In genomic region chr6:148746363-148747144, GRCh38 we compare ENCODE assay signal across 8 cellular contexts. TPM values are rescaled to one million over a fixed set of nuclear protein-coding genes. Genes with fewer than 3 reads are reported as not detected.
A peak's percentile ranks its signal among the peaks of the same experiment; 100 is the strongest.
DNase-seq lines count a peak whose midpoint lies in the region; ATAC-seq, FAIRE-seq and TF ChIP-seq lines count a peak whose summit lies in the region.

UST (plus strand) TSS chr6:148747030; CDS start chr6:148747431, 401 bp downstream.

- in situ Hi-C loops in G401 (cut with HindIII; ENCODE audit: low sequenced_read_pairs), result no loop called here

- H2BK120ac ChIP-seq in H1 (replicated peaks; ENCODE audit: low read depth, low read length), result peak within 1 kb of the TSS; percentile 67

- H3K9ac ChIP-seq in H1 (replicated peaks in 1 of 4; ENCODE audit: extremely low read depth in 1 of 4, low read depth in 3 of 4, low read length in 3 of 4), result peak within 1 kb of the TSS; percentile 61 to 86 (median 64); a peak in 6 of 7 replicates

- peak within 1 kb of the TSS; percentile 64 for H3K4ac ChIP-seq in H1 (replicated peaks; ENCODE audit: insufficient read length, low read depth, low read length)

- 0 out of 2 replicates have a peak within 1 kb of the TSS, but pooled peaks have one; percentile 73 for H2BK15ac ChIP-seq in H1 (ENCODE audit: low read length)

- H3K9me3 Mint-ChIP-seq in activated CD4-positive, alpha-beta memory T cell treated with anti-CD3 and anti-CD28 coated beads for 36 hours, result no peaks in the 10 kb centered on the region

- no peak within 1 kb of the TSS for H2AK5ac ChIP-seq in H1 (ENCODE audit: low read depth, low read length)

- H4K5ac ChIP-seq in H1 (ENCODE audit: insufficient read length, low read depth, low read length), result peak within 1 kb of the TSS; percentile 45

- H3K18ac ChIP-seq in H1 (ENCODE audit: extremely low read depth, low read length), result peak within 1 kb of the TSS; percentile 65; the same call in 1 of the 2 replicates

- no peaks in the 10 kb centered on the region for H3K9me3 ChIP-seq in H1 (ENCODE audit: insufficient read depth in 2 of 2, low read depth in 1 of 2, low read length in 1 of 2)

- peak within 1 kb of the TSS; percentile 87 to 97 (median 90) for H3K4me3 ChIP-seq in H1 (ENCODE audit: extremely low read depth in 1 of 4, insufficient read depth in 2 of 4, low read depth in 3 of 4, low read length in 4 of 4)

- intact Hi-C loops in activated CD4-positive, alpha-beta memory T cell treated with anti-CD3 and anti-CD28 coated beads for 36 hours (cut with micrococcal nuclease), result loop anchor here (1.0 to 5.0 kb wide), 7 partner anchors 12 to 686 kb away; no protein-coding TSS in a partner anchor

- H3K27ac ChIP-seq in H1 (ENCODE audit: low read depth, low read length), result peak within 1 kb of the TSS; percentile 73; the same call in 1 of the 2 replicates

- ATAC-seq in HG02642 (IDR thresholded peaks at IDR 0.05; ENCODE audit: poor library complexity, unreplicated experiment) (peak; percentile 54), HG03039 (IDR thresholded peaks at IDR 0.05; ENCODE audit: unreplicated experiment) (no peak)

- TF ChIP-seq RAD21 in H1 (IDR thresholded peaks at IDR 0.05 in 1 of 2, conservative IDR thresholded peaks at IDR 0.05 in 1 of 2; ENCODE audit: low read depth in 2 of 2, low read length in 2 of 2), result peak; percentile 66 to 68

- peak within 1 kb of the TSS; percentile 60 for H2AFZ ChIP-seq in H1 (ENCODE audit: low read length)

- H3K79me2 ChIP-seq in H1 (ENCODE audit: control insufficient read depth in 1 of 2, insufficient read depth in 2 of 2, low read length in 2 of 2), result peaks cover 25 to 39% of the 10 kb centered on the region in 2 experiments

- DNase-seq in G401 (ENCODE audit: low spot score) (peak; percentile 76), NCI-H345 treated with DMSO at 0.1 percent for 48 hours (lab: John Stamatoyannopoulos, UW; ENCODE audit: unreplicated experiment) (peak; percentile 45), H1 (ENCODE audit: low read depth in 1 of 2, low spot score in 2 of 2) (peak; percentile 82 to 85), medulla oblongata (ENCODE audit: extremely low spot score) (peak; percentile 88)
- peak; percentile 79 for DNase-seq in activated CD4-positive, alpha-beta memory T cell treated with anti-CD3 and anti-CD28 coated beads for 36 hours
- peak; percentile 18 to 44 for DNase-seq in stimulated activated CD8-positive, alpha-beta memory T cell treated with anti-CD3 and anti-CD28 coated beads, Interleukin-2, amount 100 ng/mL, for 48 hours (ENCODE audit: low read depth in 2 of 2)

- peak within 1 kb of the TSS; percentile 78 for H3K27ac Mint-ChIP-seq in activated CD4-positive, alpha-beta memory T cell treated with anti-CD3 and anti-CD28 coated beads for 36 hours

- H3K27me3 Mint-ChIP-seq in activated CD4-positive, alpha-beta memory T cell treated with anti-CD3 and anti-CD28 coated beads for 36 hours, result peaks cover 8% of the 10 kb centered on the region

- H3K14ac ChIP-seq in H1 (ENCODE audit: insufficient read length), result peak within 1 kb of the TSS; percentile 52

- peaks cover 2% of the 10 kb centered on the region for H3K36me3 Mint-ChIP-seq in activated CD4-positive, alpha-beta memory T cell treated with anti-CD3 and anti-CD28 coated beads for 36 hours

- H4K91ac ChIP-seq in H1 (replicated peaks; ENCODE audit: insufficient read length, low read length), result peak within 1 kb of the TSS; percentile 62

- WGBS in H1 (ENCODE audit: extremely low coverage in 1 of 2, insufficient coverage in 1 of 2, insufficient read length in 1 of 2, insufficient replicate concordance in 2 of 2, low coverage in 1 of 2, low lambda C conversion rate in 2 of 2, missing lambda C conversion rate in 1 of 2), 2 experiments, result 1% methylated on average over 46 of the region's 50 CpGs; no CpG with 5 or more reads in 1 of the 2 experiments

- peak within 1 kb of the TSS; percentile 60 for H3K56ac ChIP-seq in H1 (replicated peaks; ENCODE audit: insufficient read length, low read depth, low read length)

- peaks cover 11 to 14% of the 10 kb centered on the region in 2 experiments for H4K20me1 ChIP-seq in H1 (replicated peaks in 1 of 2; ENCODE audit: control insufficient read depth in 1 of 2, insufficient read depth in 2 of 2, low read length in 2 of 2)

- peak; percentile 66 for FAIRE-seq in H1 (lab: Jason Lieb, UNC)

- H3K4me1 ChIP-seq in H1 (replicated peaks in 1 of 4; ENCODE audit: control insufficient read depth in 3 of 4, insufficient read depth in 4 of 4, low read length in 3 of 4), result peaks cover 7 to 18% (median 11%) of the 10 kb centered on the region in 4 experiments

- no peaks in the 10 kb centered on the region; a peak in 1 of 8 replicates for H3K36me3 ChIP-seq in H1 (ENCODE audit: control insufficient read depth in 2 of 4, insufficient read depth in 4 of 4, low read length in 3 of 4)

- H3K27me3 ChIP-seq in H1 (replicated peaks in 1 of 4; ENCODE audit: control insufficient read depth in 3 of 4, extremely low read depth in 1 of 4, insufficient read depth in 3 of 4, low read length in 3 of 4), result no peaks in the 10 kb centered on the region

- no peak within 1 kb of the TSS for H3K23ac ChIP-seq in H1 (ENCODE audit: insufficient read length)

- peak within 1 kb of the TSS; percentile 9; the same call in 1 of the 2 replicates for H2BK20ac ChIP-seq in H1 (ENCODE audit: low read length)

- peaks cover 13% of the 10 kb centered on the region for H3K79me1 ChIP-seq in H1 (ENCODE audit: low read depth, low read length)

- POLR2A ChIA-PET in activated CD4-positive, alpha-beta memory T cell treated with anti-CD3 and anti-CD28 coated beads for 36 hours (lab: Charles Lee), result interaction anchor here (0.6 kb wide), 1 partner anchor 1853 kb away, joined by 3 read pairs; the partner anchor contains the start of gene PLEKHG1
- POLR2A ChIA-PET in H1 (lab: Charles Lee; ENCODE audit: partially characterized antibody), result interaction anchor here (1.0 to 3.4 kb wide), 2 partner anchors 12 to 135 kb away, joined by 3 to 16 read pairs; no protein-coding TSS in a partner anchor

- H3K4me2 ChIP-seq in H1 (ENCODE audit: insufficient read depth in 1 of 2, low read depth in 2 of 2, low read length in 2 of 2), result peak within 1 kb of the TSS; percentile 99

- peaks cover 28% of the 10 kb centered on the region for H3K4me1 Mint-ChIP-seq in activated CD4-positive, alpha-beta memory T cell treated with anti-CD3 and anti-CD28 coated beads for 36 hours (ENCODE audit: low read depth)

- H3K23me2 ChIP-seq in H1 (ENCODE audit: low read depth, low read length), result peaks cover 11% of the 10 kb centered on the region

- H2BK5ac ChIP-seq in H1 (ENCODE audit: low read depth, low read length), result peak within 1 kb of the TSS; percentile 82; the same call in 1 of the 2 replicates

- 0 out of 2 replicates have a peak within 1 kb of the TSS, but pooled peaks have one; percentile 69 for H2BK12ac ChIP-seq in H1 (ENCODE audit: low read depth, low read length)

- peak within 1 kb of the TSS; percentile 46 for H4K8ac ChIP-seq in H1 (ENCODE audit: extremely low read depth, insufficient read depth, low read length)

- TF ChIP-seq CTCF in H1 (IDR thresholded peaks at IDR 0.05; ENCODE audit: control extremely low read depth in 1 of 3, insufficient read depth in 1 of 3, low read depth in 1 of 3, low read length in 3 of 3), result peak; percentile 11 to 41 (median 27)

- CTCF ChIA-PET in activated CD4-positive, alpha-beta memory T cell treated with anti-CD3 and anti-CD28 coated beads for 36 hours (lab: Charles Lee), result interaction anchor here (0.6 to 2.1 kb wide), 6 partner anchors 11 to 295 kb away, joined by 3 to 13 read pairs (median 4); no protein-coding TSS in a partner anchor
- CTCF ChIA-PET in H1 (lab: Charles Lee; ENCODE audit: partially characterized antibody), result interaction anchor here (0.9 to 1.6 kb wide), 2 partner anchors 31 to 35 kb away, joined by 3 read pairs; no protein-coding TSS in a partner anchor

- no peak for TF ChIP-seq POLR2A in H1 (IDR thresholded peaks at IDR 0.05; ENCODE audit: control extremely low read depth in 1 of 2, low read depth in 2 of 2, low read length in 2 of 2)

- H3K4me3 Mint-ChIP-seq in activated CD4-positive, alpha-beta memory T cell treated with anti-CD3 and anti-CD28 coated beads for 36 hours, result peak within 1 kb of the TSS; percentile 88

- no peak for TF ChIP-seq EP300 in H1 (IDR thresholded peaks at IDR 0.05; ENCODE audit: borderline replicate concordance in 1 of 2, low read depth in 2 of 2, low read length in 2 of 2)

TF ChIP-seq in H1, 55 proteins besides CTCF, POLR2A, EP300 and RAD21 (continues in another document):
- TF ChIP-seq POLR2AphosphoS5 (IDR thresholded peaks at IDR 0.05; ENCODE audit: low read depth, low read length) (no peak), SAP30 (IDR thresholded peaks at IDR 0.05; ENCODE audit: insufficient read depth, insufficient replicate concordance, low read length) (peak; percentile 27), SP4 (IDR thresholded peaks at IDR 0.05; ENCODE audit: low read length) (peak; percentile 60; the same call in 1 of the 2 replicates), ZNF274 (IDR thresholded peaks at IDR 0.05; ENCODE audit: borderline replicate concordance, extremely low read depth, low read length) (no peak), SIX5 (IDR thresholded peaks at IDR 0.05; ENCODE audit: low read depth, low read length) (peak; percentile 31; the same call in 1 of the 2 replicates), BACH1 (IDR thresholded peaks at IDR 0.05; ENCODE audit: low read length) (0 out of 2 replicates have a peak, but pooled peaks have one; percentile 9), TAF1 (IDR thresholded peaks at IDR 0.05; ENCODE audit: low read depth, low read length) (peak; percentile 35; the same call in 1 of the 2 replicates), RBBP5 (IDR thresholded peaks at IDR 0.05; ENCODE audit: borderline replicate concordance, low read depth, low read length) (peak; percentile 91), ASH2L (IDR thresholded peaks at IDR 0.05; ENCODE audit: low read length) (peak; percentile 90), RFX5 (IDR thresholded peaks at IDR 0.05; ENCODE audit: borderline replicate concordance, low read depth, low read length) (no peak), PHF8 (conservative IDR thresholded peaks at IDR 0.05; ENCODE audit: low read depth, low read length) (0 out of 2 replicates have a peak, but pooled peaks have one; percentile 25), SUZ12 (IDR thresholded peaks at IDR 0.05; ENCODE audit: low read length) (peak; percentile 42; the same call in 1 of the 2 replicates)

RNA-seq across cellular contexts. Expression of gene UST, which starts in this region (rescaled TPM):
- total RNA-seq in G401 (2014; rRNA removed; shearing (Covaris generic)), result not detected in 2 replicates
- 1 to 10 TPM; 3.7 to 4.9 TPM for total RNA-seq in activated CD4-positive, alpha-beta memory T cell treated with anti-CD3 and anti-CD28 coated beads for 36 hours
- 31.9 and 34.5 TPM in 2 replicates for total RNA-seq in H1 (2021; fragmentation: NEBNext Ultra II Directional; extraction: Animal tissue kit (Norgen Biotek cat#: 25700))
- polyA plus RNA-seq in H1 (2011; rRNA removed), result 9.5 and 13.5 TPM in 2 replicates
- polyA plus RNA-seq in H1 (2011; cell fraction: cytosol; rRNA removed), result 14.5 TPM
- 11.0 TPM for polyA plus RNA-seq in H1 (2011; cell fraction: nucleus; rRNA removed)
- 19.6 to 25.7 TPM (median 21.6 TPM) in 4 replicates for polyA plus RNA-seq in H1 (2012, experiment 1 of 2)
- 14.0 TPM for polyA plus RNA-seq in H1 (2012, experiment 2 of 2)
- polyA plus RNA-seq in H1 (2013, experiment 1 of 2), result 36.2 TPM
- polyA plus RNA-seq in H1 (2013, experiment 2 of 2), result 38.7 TPM
- 16.8 and 20.8 TPM in 2 replicates for polyA minus RNA-seq in H1 (2011; rRNA and poly(A)+ RNA removed)
- 17.0 TPM for polyA minus RNA-seq in H1 (2011; cell fraction: cytosol; rRNA and poly(A)+ RNA removed)
- polyA minus RNA-seq in H1 (2011; cell fraction: nucleus; rRNA and poly(A)+ RNA removed), result 28.7 TPM

Comparison
In these comparisons a context has a peak if more than half of its experiments do, and no peak if none do; other contexts are left out.
1. Peak in DNase-seq in G401; RNA of the gene not detected or under 1 TPM.
2. DNase-seq: peak in every context shown above with its lines; median percentile 88 in medulla oblongata; 84 in H1; 79 in activated CD4-positive, alpha-beta memory T cell treated with anti-CD3 and anti-CD28 coated beads for 36 hours; 76 in G401; 45 in NCI-H345 treated with DMSO at 0.1 percent for 48 hours; 31 in stimulated activated CD8-positive, alpha-beta memory T cell treated with anti-CD3 and anti-CD28 coated beads, Interleukin-2, amount 100 ng/mL, for 48 hours.